Comparison of ENCODE assay signal across 8 cellular contexts in genomic region chr5:122776143-122776542, GRCh38. TPM values are rescaled to one million over a fixed set of nuclear protein-coding genes. Genes with fewer than 3 reads are reported as not detected.
DNase-seq lines count a peak whose midpoint lies in the region; ATAC-seq, FAIRE-seq and TF ChIP-seq lines count a peak whose summit lies in the region.

No MANE protein-coding gene starts in this region.

- POLR2A ChIA-PET in GM12878 (lab: Charles Lee), result interaction anchor here (1.0 to 1.7 kb wide), 3 partner anchors 15 to 74 kb away, joined by 3 to 5 read pairs (median 4); no protein-coding TSS in a partner anchor

- H3K36me3 ChIP-seq in heart right ventricle (peaks cover 0 to 3% (median 0%) of the 10 kb centered on the region in 9 donors), GM12878 (ENCODE audit: control insufficient read depth in 2 of 2, insufficient read depth in 2 of 2, low read length in 1 of 2) (no peaks in the 10 kb centered on the region), mesodermal cell (ENCODE audit: control insufficient read depth, insufficient read depth, low read length) (peaks cover 5% of the 10 kb centered on the region), urinary bladder (ENCODE audit: insufficient read depth) (no peaks in the 10 kb centered on the region)

- H3K4me2 ChIP-seq in GM12878 (ENCODE audit: control insufficient read depth, insufficient read depth), result peak overlapping the region; percentile 65; the same call in 1 of the 2 replicates

- TF ChIP-seq POLR2A in GM12878 (IDR thresholded peaks at IDR 0.05; ENCODE audit: low read depth, low read length), result no peak

- H3K27ac ChIP-seq in heart right ventricle (peak overlapping the region in 5 of 10 donors; percentile 84 to 93 (median 87)), GM12878 (ENCODE audit: control insufficient read depth, insufficient read depth) (peak overlapping the region; percentile 67), mesodermal cell (ENCODE audit: low read depth, low read length, severe bottlenecking) (peak overlapping the region; percentile 65), urinary bladder (ENCODE audit: low read depth) (no peak overlapping the region)

- TF ChIP-seq RAD21 in GM12878 (IDR thresholded peaks at IDR 0.05; ENCODE audit: insufficient read depth, low read depth, low read length), result no peak

- no peak overlapping the region for H2AFZ ChIP-seq in GM12878 (ENCODE audit: control insufficient read depth, low read depth, low read length)

- no TSS peak for BruUV-seq in GM12878 (replicated peaks; lab: Mats Ljungman, UMichigan)

- H3K4me3 ChIP-seq in heart right ventricle (peak overlapping the region; percentile 63 to 96 (median 80)), GM12878 (peak overlapping the region; percentile 96), mesodermal cell (ENCODE audit: extremely low read depth, insufficient read depth, low read length, poor library complexity, severe bottlenecking) (peak overlapping the region; percentile 92), urinary bladder (ENCODE audit: low read depth, low read length) (peak overlapping the region; percentile 88)

- H3K27me3 ChIP-seq in heart right ventricle, result no peaks in the 10 kb centered on the region
- H3K27me3 ChIP-seq in GM12878 (replicated peaks in 1 of 2; ENCODE audit: control insufficient read depth in 2 of 2, insufficient read depth in 2 of 2, low read length in 1 of 2), result no peaks in the 10 kb centered on the region

- no peak for DNase-seq in heart right ventricle
- DNase-seq in Right ventricle myocardium superior, result no peak
- no peak for DNase-seq in GM12878 (ENCODE audit: low read depth, low spot score)
- no peak for DNase-seq in mucosa of gallbladder (ENCODE audit: low spot score)
- no peak for DNase-seq in DMS153 (lab: John Stamatoyannopoulos, UW)
- DNase-seq in activated effector memory CD4-positive, alpha-beta T cell treated with Interleukin-2 at 50 U/mL for 16 hours, result no peak

- peak overlapping the region; percentile 86 for H3K9ac ChIP-seq in GM12878 (ENCODE audit: control insufficient read depth, insufficient read depth, low read length)

- CTCF ChIA-PET in GM12878 (lab: Yijun Ruan, JAX), result interaction anchor here (0.9 to 3.1 kb wide), 6 partner anchors 10 to 74 kb away, joined by 3 to 17 read pairs (median 5); no protein-coding TSS in a partner anchor

- in situ Hi-C loops in GM12878 (cut with MboI), result no loop called here

- no peak for TF ChIP-seq CTCF in heart right ventricle (IDR thresholded peaks at IDR 0.05)
- no peak for TF ChIP-seq CTCF in GM12878 (IDR thresholded peaks at IDR 0.05 in 2 of 3, conservative IDR thresholded peaks at IDR 0.05 in 1 of 3; ENCODE audit: control insufficient read depth in 2 of 3, extremely low read depth in 1 of 3, insufficient read depth in 1 of 3, low read depth in 3 of 3, low read length in 3 of 3)

- RAD21 ChIA-PET in GM12878 (lab: Charles Lee; ENCODE audit: unreplicated experiment), result interaction anchor here (1.0 to 2.6 kb wide), 3 partner anchors 12 to 74 kb away, joined by 3 to 10 read pairs (median 3); no protein-coding TSS in a partner anchor

- TF ChIP-seq EP300 in GM12878 (IDR thresholded peaks at IDR 0.05; ENCODE audit: borderline replicate concordance in 1 of 2, control insufficient read depth in 1 of 2, low read depth in 2 of 2, low read length in 2 of 2), result no peak

- H4K20me1 ChIP-seq in GM12878 (ENCODE audit: control insufficient read depth, insufficient read depth), result no peaks in the 10 kb centered on the region

- no peak for FAIRE-seq in GM12878 (lab: Jason Lieb, UNC)

- SMC1A ChIA-PET in GM12878 (lab: Charles Lee; ENCODE audit: uncharacterized antibody, unreplicated experiment), result interaction anchor here (0.7 to 1.9 kb wide), 12 partner anchors 8 to 74 kb away, joined by 3 to 11 read pairs (median 4); no protein-coding TSS in a partner anchor

- H3K9me3 ChIP-seq in heart right ventricle (peaks cover 0 to under 1% (median 0%) of the 10 kb centered on the region in 11 donors), GM12878 (replicated peaks; ENCODE audit: control insufficient read depth, insufficient read depth, low read length) (no peaks in the 10 kb centered on the region), mesodermal cell (ENCODE audit: control insufficient read depth, low read length) (no peaks in the 10 kb centered on the region)

- H3K4me1 ChIP-seq in heart right ventricle (peaks cover 0 to 47% (median 19%) of the 10 kb centered on the region in 9 donors), GM12878 (ENCODE audit: control insufficient read depth, insufficient read depth, low read length) (peaks cover 6% of the 10 kb centered on the region), mesodermal cell (ENCODE audit: control insufficient read depth, insufficient read depth, low read length, poor library complexity, severe bottlenecking) (peaks cover 9% of the 10 kb centered on the region), urinary bladder (ENCODE audit: insufficient read depth) (no peaks in the 10 kb centered on the region)

- ATAC-seq in heart right ventricle (no peak), Right ventricle myocardium superior (ENCODE audit: poor library complexity) (no peak), GM12878 (no peak)

- intact Hi-C loops in heart right ventricle (cut with DNase I), result loop anchor here in 3 of 10 donors (10.0 kb wide), 2 partner anchors 69 to 259 kb away; partner anchors contain the start of genes SNX24 (in 3 of the 3) and PPIC (in 1 of the 3)
- intact Hi-C loops in Right ventricle myocardium superior (cut with DNase I), result no loop called here
- intact Hi-C loops in GM12878 (cut with micrococcal nuclease; ENCODE audit: unreplicated experiment), result loop anchor here (5.0 kb wide), 2 partner anchors 54 to 74 kb away; no protein-coding TSS in a partner anchor

- whole genome bisulfite sequencing in heart right ventricle, 2 donors, result 52 to 59% methylated on average over 2 of the region's 2 CpGs
- 0% methylated on average over 2 of the region's 2 CpGs for WGBS in GM12878 (ENCODE audit: insufficient coverage, insufficient replicate concordance, low lambda C conversion rate, missing lambda C conversion rate)
- WGBS in mesodermal cell (ENCODE audit: insufficient coverage in 2 of 2), 2 experiments, result no CpG with 5 or more reads among the region's 2 CpGs
- WGBS in urinary bladder, result 45% methylated on average over 2 of the region's 2 CpGs

- peaks cover 60% of the 10 kb centered on the region for H3K79me2 ChIP-seq in GM12878 (ENCODE audit: control insufficient read depth, insufficient read depth, low read length)

TF ChIP-seq in GM12878, 131 proteins besides CTCF, POLR2A, EP300 and RAD21:
- TF ChIP-seq FOS (IDR thresholded peaks at IDR 0.05; ENCODE audit: borderline replicate concordance, extremely low read depth, insufficient read length) (no peak), TCF3 (IDR thresholded peaks at IDR 0.05; ENCODE audit: borderline replicate concordance, insufficient read depth, low read depth, low read length) (no peak), MEF2B (IDR thresholded peaks at IDR 0.05; ENCODE audit: partially characterized antibody, poor library complexity, severe bottlenecking) (peak; percentile 10), MXI1 (IDR thresholded peaks at IDR 0.05; ENCODE audit: low read depth, low read length) (no peak)

RNA-seq across cellular contexts. Expression of gene SNX2, which starts 1.3 kb away (rescaled TPM):
- total RNA-seq in heart right ventricle, result 10 to 100 TPM; 30.6 to 48.5 (median 36.1) TPM
- polyA plus RNA-seq in heart right ventricle, result 10 to 100 TPM; 15.1 to 26.5 TPM
- total RNA-seq in Right ventricle myocardium superior, result 41.0 TPM
- total RNA-seq in GM12878 (2013; cell fraction: nucleolus; rRNA removed), result 85.2 and 85.6 TPM in 2 replicates
- 46.3 and 49.5 TPM in 2 replicates for total RNA-seq in GM12878 (2014; rRNA removed)
- 67.9 and 72.5 TPM in 2 replicates for total RNA-seq in GM12878 (2014; rRNA removed; fragmentation: Illumina TruSeq; extraction: Trizol)
- 43.9 and 53.0 TPM in 2 replicates for total RNA-seq in GM12878 (2021)
- 42.2 TPM for polyA plus RNA-seq in GM12878 (2011; ENCODE audit: low read depth)
- 62.5 and 69.6 TPM in 2 replicates for polyA plus RNA-seq in GM12878 (2011; rRNA removed)
- polyA plus RNA-seq in GM12878 (2011; cell fraction: cytosol; rRNA removed), result 19.3 and 31.2 TPM in 2 replicates
- 16.2 and 18.3 TPM in 2 replicates for polyA plus RNA-seq in GM12878 (2011; cell fraction: nucleus; rRNA removed)
- polyA plus RNA-seq in GM12878 (2012), result 56.0 and 57.2 TPM in 2 replicates
- polyA plus RNA-seq in GM12878 (2014; fragmentation: Illumina TruSeq; extraction: Trizol), result 68.6 and 83.8 TPM in 2 replicates
- polyA plus RNA-seq in GM12878 (2014; fragmentation: Nextera tagmentation; extraction: Ambion mirVana), result 10 to 100 TPM; 59.3 to 63.5 TPM
- 41.1 and 51.9 TPM in 2 replicates for polyA plus RNA-seq in GM12878 (2014; rRNA removed)
- 10 to 100 TPM; 84.1 to 84.3 TPM for polyA plus RNA-seq in GM12878 (2016; fragmentation: Nextera tagmentation; extraction: Ambion mirVana)
- polyA minus RNA-seq in GM12878 (2011; rRNA and poly(A)+ RNA removed), result 37.2 and 48.9 TPM in 2 replicates
- polyA minus RNA-seq in GM12878 (2011; cell fraction: cytosol; rRNA and poly(A)+ RNA removed), result 22.3 and 34.7 TPM in 2 replicates
- 26.7 and 36.3 TPM in 2 replicates for polyA minus RNA-seq in GM12878 (2011; cell fraction: nucleus; rRNA and poly(A)+ RNA removed)
- 77.0 TPM for polyA plus RNA-seq in mesodermal cell (2013, experiment 1 of 2)
- 92.4 TPM for polyA plus RNA-seq in mesodermal cell (2013, experiment 2 of 2)
- total RNA-seq in urinary bladder, result 124 TPM
- polyA plus RNA-seq in urinary bladder, result 62.7 TPM
- 64.7 TPM for total RNA-seq in mucosa of gallbladder
